9 cellular contexts compared by ENCODE assay signal in genomic region chr4:154082760-154083530, GRCh38.
DNase-seq lines count a peak whose midpoint lies in the region; ATAC-seq and TF ChIP-seq lines count a peak whose summit lies in the region.
"Had no signal": no experiment of that assay in that cellular context is flagged by ENCODE, and none has a peak within 500 bp of the region (broad histone marks: within the 10 kb centered on the region; RNA-seq: fewer than 3 reads in every experiment).

No MANE protein-coding gene starts in this region.

- H3K4me3 ChIP-seq in BE2C (ENCODE audit: low read depth, low read length) (no peak overlapping the region), foreskin fibroblast (ENCODE audit: low read depth in 1 of 2, low read length in 2 of 2) (no peak overlapping the region)
- H3K4me3 ChIP-seq: cardiac muscle cell had no signal

- no peaks in the 10 kb centered on the region for H3K36me3 ChIP-seq in BE2C
- H3K36me3 ChIP-seq: cardiac muscle cell had no signal

- TF ChIP-seq CTCF in BE2C (IDR thresholded peaks at IDR 0.05; ENCODE audit: low read depth, low read length) (peak; percentile 51), foreskin fibroblast (IDR thresholded peaks at IDR 0.05; ENCODE audit: low read depth, low read length) (peak; percentile 32)

- H3K27me3 ChIP-seq in BE2C, result no peaks in the 10 kb centered on the region
- H3K27me3 ChIP-seq: cardiac muscle cell had no signal

- H3K9me3 ChIP-seq in BE2C, result no peaks in the 10 kb centered on the region; the same call in 1 of the 2 replicates

- H3K4me1 ChIP-seq in BE2C, result no peaks in the 10 kb centered on the region

- DNase-seq in BE2C (peak; percentile 20), NCI-H69 (lab: John Stamatoyannopoulos, UW) (peak; percentile 1), foreskin fibroblast (peak in 1 of 2 donors; percentile 29), NCI-H446 (lab: John Stamatoyannopoulos, UW) (no peak), NCI-H1694 treated with DMSO at 0.1 percent for 48 hours (lab: John Stamatoyannopoulos, UW) (no peak)

- ATAC-seq in GM21390 (IDR thresholded peaks at IDR 0.05; ENCODE audit: unreplicated experiment) (peak; percentile 57), GM18517 (IDR thresholded peaks at IDR 0.05; ENCODE audit: unreplicated experiment) (no peak), GM21529 (IDR thresholded peaks at IDR 0.05; ENCODE audit: unreplicated experiment) (no peak)

Comparison
In these comparisons a context has a peak if more than half of its experiments do, and no peak if none do; other contexts are left out.
1. DNase-seq: peak in BE2C (single experiment) and NCI-H69 (single experiment); none in NCI-H446 (0 of 2) and NCI-H1694 treated with DMSO at 0.1 percent for 48 hours (single experiment).